22 cellular contexts compared by ENCODE assay signal in genomic region chr11:114625294-114625693, GRCh38. TPM values are rescaled to one million over a fixed set of nuclear protein-coding genes. Genes with fewer than 3 reads are reported as not detected.
DNase-seq lines count a peak whose midpoint lies in the region; ATAC-seq and TF ChIP-seq lines count a peak whose summit lies in the region.
"Had no signal": no experiment of that assay in that cellular context is flagged by ENCODE, and none has a peak within 500 bp of the region (broad histone marks: within the 10 kb centered on the region; RNA-seq: fewer than 3 reads in every experiment).

No MANE protein-coding gene starts in this region.

- no peak overlapping the region for H3K27ac Mint-ChIP-seq in activated naive CD4-positive, alpha-beta T cell treated with anti-CD3 and anti-CD28 coated beads for 36 hours
- H3K27ac Mint-ChIP-seq in progenitor cell of endocrine pancreas: no peak overlapping the region
- H3K27ac Mint-ChIP-seq: CD14-positive monocyte; CD4-positive, alpha-beta T cell; CD8-positive, alpha-beta memory T cell; HFFc6 had no signal

- H3K9ac ChIP-seq in colonic mucosa (ENCODE audit: low read depth in 2 of 2, low read length in 2 of 2): no peak overlapping the region
- H3K9ac ChIP-seq: BLaER1 treated with 17β-estradiol and CSF1 and Interleukin-3, amounts not matched to agents 10 nM and 100 nM had no signal

- no peaks in the 10 kb centered on the region for H3K4me1 ChIP-seq in colonic mucosa
- H3K4me1 ChIP-seq: A549; BE2C; BLaER1 treated with 17β-estradiol and CSF1 and Interleukin-3, amounts not matched to agents 10 nM and 100 nM; HAP-1 had no signal

- H3K4me3 ChIP-seq in GM12865 (ENCODE audit: low read depth, low read length) (no peak overlapping the region), colonic mucosa (no peak overlapping the region)
- H3K4me3 ChIP-seq: A549; BLaER1 treated with 17β-estradiol and CSF1 and Interleukin-3, amounts not matched to agents 10 nM and 100 nM; HAP-1 had no signal

- no peaks in the 10 kb centered on the region for H3K27me3 Mint-ChIP-seq in activated naive CD4-positive, alpha-beta T cell treated with anti-CD3 and anti-CD28 coated beads for 36 hours (ENCODE audit: low read depth)
- H3K27me3 Mint-ChIP-seq in progenitor cell of endocrine pancreas: no peaks in the 10 kb centered on the region
- H3K27me3 Mint-ChIP-seq: CD4-positive, alpha-beta T cell; CD8-positive, alpha-beta memory T cell had no signal

- H3K9me3 Mint-ChIP-seq in activated naive CD4-positive, alpha-beta T cell treated with anti-CD3 and anti-CD28 coated beads for 36 hours: peaks cover 3% of the 10 kb centered on the region
- H3K9me3 Mint-ChIP-seq in progenitor cell of endocrine pancreas (ENCODE audit: low read depth): peaks cover 15% of the 10 kb centered on the region
- H3K9me3 Mint-ChIP-seq: CD4-positive, alpha-beta T cell had no signal

- no peaks in the 10 kb centered on the region for H3K9me3 ChIP-seq in colonic mucosa
- H3K9me3 ChIP-seq: A549, HAP-1 had no signal

- no peaks in the 10 kb centered on the region for H3K36me3 ChIP-seq in colonic mucosa
- H3K36me3 ChIP-seq: BE2C; BLaER1 treated with 17β-estradiol and CSF1 and Interleukin-3, amounts not matched to agents 10 nM and 100 nM; HAP-1 had no signal

- no peak overlapping the region for H3K4me3 Mint-ChIP-seq in activated naive CD4-positive, alpha-beta T cell treated with anti-CD3 and anti-CD28 coated beads for 36 hours
- H3K4me3 Mint-ChIP-seq in progenitor cell of endocrine pancreas (ENCODE audit: low read depth): no peak overlapping the region
- H3K4me3 Mint-ChIP-seq: CD14-positive monocyte; CD4-positive, alpha-beta T cell; CD8-positive, alpha-beta memory T cell; HFFc6 had no signal

- no peaks in the 10 kb centered on the region for H3K27me3 ChIP-seq in colonic mucosa
- H3K27me3 ChIP-seq: BE2C; BLaER1 treated with 17β-estradiol and CSF1 and Interleukin-3, amounts not matched to agents 10 nM and 100 nM had no signal

- H3K36me3 Mint-ChIP-seq in activated naive CD4-positive, alpha-beta T cell treated with anti-CD3 and anti-CD28 coated beads for 36 hours (ENCODE audit: low read depth): no peaks in the 10 kb centered on the region
- no peaks in the 10 kb centered on the region for H3K36me3 Mint-ChIP-seq in progenitor cell of endocrine pancreas (ENCODE audit: insufficient read depth)
- H3K36me3 Mint-ChIP-seq: CD14-positive monocyte; CD8-positive, alpha-beta memory T cell had no signal

- H3K27ac ChIP-seq in colonic mucosa: no peak overlapping the region
- H3K27ac ChIP-seq: A549; BLaER1 treated with 17β-estradiol and CSF1 and Interleukin-3, amounts not matched to agents 10 nM and 100 nM had no signal

- no peaks in the 10 kb centered on the region for H3K4me1 Mint-ChIP-seq in activated naive CD4-positive, alpha-beta T cell treated with anti-CD3 and anti-CD28 coated beads for 36 hours (ENCODE audit: low read depth)
- no peaks in the 10 kb centered on the region for H3K4me1 Mint-ChIP-seq in progenitor cell of endocrine pancreas (ENCODE audit: low read depth)
- H3K4me1 Mint-ChIP-seq: CD14-positive monocyte; CD8-positive, alpha-beta memory T cell had no signal

- CTCF ChIA-PET in activated naive CD4-positive, alpha-beta T cell treated with anti-CD3 and anti-CD28 coated beads for 36 hours (lab: Charles Lee): no interaction called here

- peak; percentile 17 for ATAC-seq in GM18907 (IDR thresholded peaks at IDR 0.05; ENCODE audit: unreplicated experiment)
- ATAC-seq: A549 had no signal

- TF ChIP-seq CTCF in GM12865 (IDR thresholded peaks at IDR 0.05; ENCODE audit: insufficient read depth, low read depth, low read length, missing control alignments) (no peak), colonic mucosa (IDR thresholded peaks at IDR 0.05) (no peak), progenitor cell of endocrine pancreas (IDR thresholded peaks at IDR 0.05; ENCODE audit: unreplicated experiment) (no peak)

- DNase-seq in GM12865 (ENCODE audit: low read depth) (peak; percentile 63), colonic mucosa (peak; percentile 4), progenitor cell of endocrine pancreas (ENCODE audit: low spot score, unreplicated experiment) (no peak), mucosa of gallbladder (ENCODE audit: low spot score) (no peak)
- no peak for DNase-seq in activated naive CD4-positive, alpha-beta T cell treated with anti-CD3 and anti-CD28 coated beads for 36 hours
- DNase-seq: 8988T; ACHN; AML-193; BE2C; CD4-positive, alpha-beta T cell; CD8-positive, alpha-beta memory T cell; DMS 273 treated with DMSO at 0.1 percent for 48 hours; DMS79; EL; GDM1; GOT3; HFFc6 had no signal

- intact Hi-C loops in colonic mucosa (cut with DNase I): no loop called here
- intact Hi-C loops in activated naive CD4-positive, alpha-beta T cell treated with anti-CD3 and anti-CD28 coated beads for 36 hours (cut with micrococcal nuclease): no loop called here

RNA-seq across cellular contexts. Expression of gene NXPE4, which starts 29.7 kb away (rescaled TPM):
- total RNA-seq in colonic mucosa (100 to 1,000 TPM in 1 of 2 donors, 10 to 100 TPM in 1; 95.2 to 178 TPM), progenitor cell of endocrine pancreas (not detected in 2 replicates), mucosa of gallbladder (not detected)
- total RNA-seq in activated naive CD4-positive, alpha-beta T cell treated with anti-CD3 and anti-CD28 coated beads for 36 hours: not detected
- total RNA-seq: CD4-positive, alpha-beta T cell; CD8-positive, alpha-beta memory T cell; HFFc6 had no signal

RNA-seq across cellular contexts. Expression of gene NXPE2, which starts 53.0 kb away (rescaled TPM):
- 10 to 100 TPM; 22.2 to 33.8 TPM for total RNA-seq in colonic mucosa
- not detected for total RNA-seq in activated naive CD4-positive, alpha-beta T cell treated with anti-CD3 and anti-CD28 coated beads for 36 hours
- 0.19 TPM in 1 of 2 replicates, not detected in the other for total RNA-seq in progenitor cell of endocrine pancreas
- not detected for total RNA-seq in mucosa of gallbladder
- total RNA-seq: CD4-positive, alpha-beta T cell; CD8-positive, alpha-beta memory T cell; HFFc6 had no signal

Comparison
In these comparisons a context has a peak if more than half of its experiments do, and no peak if none do; other contexts are left out.
1. DNase-seq: peak in GM12865 (single experiment) and colonic mucosa (single experiment); none in activated naive CD4-positive, alpha-beta T cell treated with anti-CD3 and anti-CD28 coated beads for 36 hours (single experiment), progenitor cell of endocrine pancreas (single experiment) and mucosa of gallbladder (single experiment).
2. RNA of gene NXPE4, which starts 29.7 kb away (total RNA-seq): 95.2 to 178 TPM in colonic mucosa; not detected in mucosa of gallbladder (single experiment), not detected in activated naive CD4-positive, alpha-beta T cell treated with anti-CD3 and anti-CD28 coated beads for 36 hours and not detected in progenitor cell of endocrine pancreas; every median in the first group is over 10 times any median in the second.
3. RNA of gene NXPE2, which starts 53.0 kb away (total RNA-seq): 22.2 to 33.8 TPM in colonic mucosa; 0.19 TPM in progenitor cell of endocrine pancreas, not detected in mucosa of gallbladder (single experiment) and not detected in activated naive CD4-positive, alpha-beta T cell treated with anti-CD3 and anti-CD28 coated beads for 36 hours; every median in the first group is over 10 times any median in the second.